8 cellular contexts compared by ENCODE assay signal in the genomic region with DNA sequence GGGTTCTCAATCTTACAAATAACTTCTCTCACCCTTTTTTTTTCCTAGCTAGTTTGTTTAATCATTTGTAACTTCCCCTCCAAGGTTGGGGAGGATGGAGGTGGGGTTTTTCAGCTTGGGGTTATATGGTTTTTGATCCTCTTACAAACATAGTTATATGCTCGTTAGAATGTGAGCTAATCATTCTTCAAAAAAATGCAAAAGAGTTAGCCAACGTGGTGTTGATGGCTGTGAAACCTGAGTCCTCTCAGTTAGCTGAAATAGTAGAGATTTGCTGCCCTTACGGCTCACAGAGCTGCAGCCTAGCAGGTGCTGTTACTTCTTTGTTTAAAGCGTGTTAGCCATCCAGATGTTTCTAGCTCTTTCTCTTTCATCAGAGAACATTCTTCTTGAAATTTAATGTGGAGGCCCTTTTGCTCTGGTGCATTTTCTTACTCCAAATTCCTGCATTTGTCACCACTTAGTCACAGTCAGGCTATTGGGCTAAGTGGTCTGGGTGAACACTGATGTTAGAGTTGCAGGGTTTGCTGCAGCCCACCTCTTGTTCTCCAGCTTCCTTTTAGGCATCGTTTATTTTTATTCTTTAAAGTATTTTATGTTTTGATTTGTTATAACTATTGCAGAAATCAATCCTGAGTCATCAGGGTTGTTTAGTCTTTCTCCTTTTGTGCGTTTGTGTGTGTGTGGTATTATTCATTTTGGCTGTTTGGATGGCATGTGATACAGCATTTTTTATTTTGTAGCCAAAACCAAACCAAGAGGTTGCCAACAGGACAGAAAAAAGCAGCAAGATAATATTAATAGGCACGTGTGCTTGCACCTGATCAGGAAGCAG. TPM values are rescaled to one million over a fixed set of nuclear protein-coding genes. Genes with fewer than 3 reads are reported as not detected.
A peak's percentile ranks its signal among the peaks of the same experiment; 100 is the strongest.
DNase-seq lines count a peak whose midpoint lies in the region; ATAC-seq and TF ChIP-seq lines count a peak whose summit lies in the region.

No MANE protein-coding gene starts in this region.

- H3K9ac ChIP-seq in mammary epithelial cell (ENCODE audit: insufficient read depth, low read length) (no peak overlapping the region), subcutaneous abdominal adipose tissue (ENCODE audit: low read length in 5 of 5) (peak overlapping the region in 1 of 5 donors; percentile 4)

- POLR2A ChIA-PET in naive thymus-derived CD4-positive, alpha-beta T cell (lab: Charles Lee): no interaction called here

- H2AFZ ChIP-seq in mammary epithelial cell (ENCODE audit: low read depth, low read length): no peak overlapping the region

- H3K27ac ChIP-seq in mammary epithelial cell (ENCODE audit: insufficient read depth, low read depth, low read length) (no peak overlapping the region), subcutaneous abdominal adipose tissue (ENCODE audit: low read depth, low read length) (peak overlapping the region; percentile 96), right cardiac atrium (ENCODE audit: low read length) (no peak overlapping the region)
- no peak overlapping the region for H3K27ac ChIP-seq in naive thymus-derived CD4-positive, alpha-beta T cell (ENCODE audit: low read depth, low read length)

- intact Hi-C loops in mammary epithelial cell (cut with micrococcal nuclease): no loop called here
- intact Hi-C loops in naive thymus-derived CD4-positive, alpha-beta T cell (cut with micrococcal nuclease): no loop called here
- intact Hi-C loops in right cardiac atrium (cut with DNase I): loop anchor here in 2 of 4 donors (5.0 to 10.0 kb wide), 2 partner anchors 38 to 221 kb away; no protein-coding TSS in a partner anchor

- H4K20me1 ChIP-seq in mammary epithelial cell (ENCODE audit: insufficient read depth, low read length): no peaks in the 10 kb centered on the region

- H3K4me1 ChIP-seq in mammary epithelial cell (ENCODE audit: insufficient read depth, low read length) (peaks cover 20% of the 10 kb centered on the region), subcutaneous abdominal adipose tissue (ENCODE audit: control insufficient read depth in 5 of 5, insufficient read depth in 5 of 5, low read length in 5 of 5) (peaks cover 2 to 72% (median 56%) of the 10 kb centered on the region in 5 donors), right cardiac atrium (ENCODE audit: control insufficient read depth, insufficient read depth, low read length) (peaks cover 9% of the 10 kb centered on the region)
- H3K4me1 ChIP-seq in naive thymus-derived CD4-positive, alpha-beta T cell (ENCODE audit: control insufficient read depth in 2 of 2, insufficient read depth in 2 of 2, low read length in 2 of 2): no peaks in the 10 kb centered on the region

- BruUV-seq in mammary epithelial cell (replicated peaks; lab: Mats Ljungman, UMichigan): no TSS peak

- H3K27me3 ChIP-seq in mammary epithelial cell (ENCODE audit: insufficient read depth, low read length) (no peaks in the 10 kb centered on the region), subcutaneous abdominal adipose tissue (ENCODE audit: control insufficient read depth in 5 of 5, insufficient read depth in 4 of 5, low read length in 5 of 5) (no peaks in the 10 kb centered on the region), right cardiac atrium (ENCODE audit: control insufficient read depth, insufficient read depth) (no peaks in the 10 kb centered on the region)
- H3K27me3 ChIP-seq in naive thymus-derived CD4-positive, alpha-beta T cell (ENCODE audit: control insufficient read depth in 2 of 2, insufficient read depth in 2 of 2, low read length in 2 of 2): no peaks in the 10 kb centered on the region

- 53% methylated on average over 7 of the region's 7 CpGs for WGBS in mammary epithelial cell (ENCODE audit: low coverage, missing lambda C conversion rate)
- WGBS in right cardiac atrium: 68% methylated on average over 7 of the region's 7 CpGs

- no peak for DNase-seq in activated T-cell treated with anti-CD3 and anti-CD28 coated beads, Interleukin-2, amount 50 U/mL, for 72 hours
- no peak for DNase-seq in activated T-cell treated with anti-CD3 and anti-CD28 coated beads, Interleukin-2, amount 50 U/mL, for 48 hours
- peak; percentile 44 for DNase-seq in mammary epithelial cell
- no peak for DNase-seq in naive thymus-derived CD4-positive, alpha-beta T cell
- no peak for DNase-seq in foreskin melanocyte
- DNase-seq in right cardiac atrium: no peak

- dilution Hi-C loops in mammary epithelial cell (cut with HindIII; ENCODE audit: low sequenced_read_pairs): no loop called here

- H3K9me3 ChIP-seq in mammary epithelial cell (replicated peaks; ENCODE audit: insufficient read depth, low read length) (no peaks in the 10 kb centered on the region), subcutaneous abdominal adipose tissue (ENCODE audit: control insufficient read depth in 5 of 5, low read length in 5 of 5) (no peaks in the 10 kb centered on the region), right cardiac atrium (ENCODE audit: control insufficient read depth, low read length) (no peaks in the 10 kb centered on the region)
- H3K9me3 ChIP-seq in naive thymus-derived CD4-positive, alpha-beta T cell (ENCODE audit: control insufficient read depth in 2 of 3, low read length in 3 of 3): no peaks in the 10 kb centered on the region

- ATAC-seq in activated T-cell treated with anti-CD3 and anti-CD28 coated beads, Interleukin-2, amount 50 U/mL, for 72 hours (replicated peaks in 1 of 2): peak; percentile 62 to 70
- peak; percentile 86 for ATAC-seq in HG03108 (IDR thresholded peaks at IDR 0.05; ENCODE audit: unreplicated experiment)
- ATAC-seq in naive thymus-derived CD4-positive, alpha-beta T cell: no peak
- no peak for ATAC-seq in right cardiac atrium

- no peaks in the 10 kb centered on the region for H3K36me3 Mint-ChIP-seq in activated T-cell treated with anti-CD3 and anti-CD28 coated beads, Interleukin-2, amount 50 U/mL, for 72 hours (ENCODE audit: insufficient read depth in 2 of 2)
- no peaks in the 10 kb centered on the region for H3K36me3 Mint-ChIP-seq in naive thymus-derived CD4-positive, alpha-beta T cell

- in situ Hi-C loops in mammary epithelial cell (cut with MboI; ENCODE audit: low sequenced_read_pairs in 2 of 2): no loop called here

- peak overlapping the region; percentile 82 for H3K27ac Mint-ChIP-seq in activated T-cell treated with anti-CD3 and anti-CD28 coated beads, Interleukin-2, amount 50 U/mL, for 72 hours
- no peak overlapping the region for H3K27ac Mint-ChIP-seq in naive thymus-derived CD4-positive, alpha-beta T cell

- no peaks in the 10 kb centered on the region for H3K36me3 ChIP-seq in mammary epithelial cell (ENCODE audit: insufficient read depth, low read length)
- H3K36me3 ChIP-seq in subcutaneous abdominal adipose tissue (ENCODE audit: control insufficient read depth in 5 of 5, insufficient read depth in 5 of 5, low read length in 5 of 5): no peaks in the 10 kb centered on the region
- no peaks in the 10 kb centered on the region for H3K36me3 ChIP-seq in naive thymus-derived CD4-positive, alpha-beta T cell (ENCODE audit: control insufficient read depth in 2 of 3, insufficient read depth in 3 of 3, low read length in 3 of 3)

- peaks cover 63% of the 10 kb centered on the region for H3K4me1 Mint-ChIP-seq in activated T-cell treated with anti-CD3 and anti-CD28 coated beads, Interleukin-2, amount 50 U/mL, for 72 hours (ENCODE audit: low read depth)
- H3K4me1 Mint-ChIP-seq in naive thymus-derived CD4-positive, alpha-beta T cell: peaks cover 0 to 20% (median 7%) of the 10 kb centered on the region in 7 donors

- H3K4me3 ChIP-seq in mammary epithelial cell (replicated peaks in 1 of 3; ENCODE audit: insufficient read depth in 1 of 3, low read depth in 2 of 3, low read length in 3 of 3) (no peak overlapping the region), subcutaneous abdominal adipose tissue (ENCODE audit: low read depth in 1 of 5, low read length in 5 of 5) (no peak overlapping the region), right cardiac atrium (ENCODE audit: low read length) (no peak overlapping the region)
- no peak overlapping the region for H3K4me3 ChIP-seq in naive thymus-derived CD4-positive, alpha-beta T cell (ENCODE audit: low read length)

- CTCF ChIA-PET in mammary epithelial cell (lab: Charles Lee; ENCODE audit: low non-redundant PET): no interaction called here
- CTCF ChIA-PET in naive thymus-derived CD4-positive, alpha-beta T cell (lab: Charles Lee): interaction anchor here (1.7 kb wide), 1 partner anchor 9 kb away, joined by 7 read pairs; no protein-coding TSS in a partner anchor

- H3K9me3 Mint-ChIP-seq in activated T-cell treated with anti-CD3 and anti-CD28 coated beads, Interleukin-2, amount 50 U/mL, for 72 hours: no peaks in the 10 kb centered on the region
- H3K9me3 Mint-ChIP-seq in naive thymus-derived CD4-positive, alpha-beta T cell: no peaks in the 10 kb centered on the region

- H3K79me2 ChIP-seq in mammary epithelial cell (ENCODE audit: insufficient read depth, low read length): peaks cover 92% of the 10 kb centered on the region

- H3K4me3 Mint-ChIP-seq in activated T-cell treated with anti-CD3 and anti-CD28 coated beads, Interleukin-2, amount 50 U/mL, for 72 hours: peak overlapping the region; percentile 44 to 75
- no peak overlapping the region for H3K4me3 Mint-ChIP-seq in naive thymus-derived CD4-positive, alpha-beta T cell

- no peak for TF ChIP-seq CTCF in mammary epithelial cell (conservative IDR thresholded peaks at IDR 0.05 in 1 of 2, IDR thresholded peaks at IDR 0.05 in 1 of 2; ENCODE audit: extremely low read depth in 1 of 2, insufficient read depth in 1 of 2, low read depth in 1 of 2, low read length in 2 of 2)

- no peaks in the 10 kb centered on the region for H3K27me3 Mint-ChIP-seq in activated T-cell treated with anti-CD3 and anti-CD28 coated beads, Interleukin-2, amount 50 U/mL, for 72 hours (ENCODE audit: low read depth)
- no peaks in the 10 kb centered on the region for H3K27me3 Mint-ChIP-seq in naive thymus-derived CD4-positive, alpha-beta T cell

- H3K4me2 ChIP-seq in mammary epithelial cell (ENCODE audit: insufficient read depth, low read depth, low read length): peak overlapping the region; percentile 52

RNA-seq across cellular contexts. Expression of a gene that starts 41.1 kb away (rescaled TPM):
- total RNA-seq in activated T-cell treated with anti-CD3 and anti-CD28 coated beads, Interleukin-2, amount 50 U/mL, for 72 hours: 100 to 1,000 TPM; 104 to 122 TPM
- 100 to 1,000 TPM in 1 of 2 donors, 10 to 100 TPM in 1; 60.1 to 108 TPM for total RNA-seq in mammary epithelial cell
- polyA plus RNA-seq in mammary epithelial cell: 73.5 TPM
- polyA minus RNA-seq in mammary epithelial cell: 107 TPM
- 10 to 100 TPM; 25.3 to 75.3 (median 49.9) TPM for total RNA-seq in naive thymus-derived CD4-positive, alpha-beta T cell
- polyA plus RNA-seq in naive thymus-derived CD4-positive, alpha-beta T cell: 10 to 100 TPM; 53.5 to 56.7 TPM
- 10 to 100 TPM; 45.5 to 65.6 (median 55.9) TPM for total RNA-seq in right cardiac atrium
- polyA plus RNA-seq in right cardiac atrium: 21.4 TPM

Comparison
In these comparisons a context has a peak if more than half of its experiments do, and no peak if none do; other contexts are left out.
1. ATAC-seq: peak in activated T-cell treated with anti-CD3 and anti-CD28 coated beads, Interleukin-2, amount 50 U/mL, for 72 hours (2 of 2) and HG03108 (single experiment); none in naive thymus-derived CD4-positive, alpha-beta T cell (single experiment) and right cardiac atrium (0 of 2).
2. H3K4me3 Mint-ChIP-seq: peak in activated T-cell treated with anti-CD3 and anti-CD28 coated beads, Interleukin-2, amount 50 U/mL, for 72 hours (2 of 2); none in naive thymus-derived CD4-positive, alpha-beta T cell (0 of 10).